In the genomic region with DNA sequence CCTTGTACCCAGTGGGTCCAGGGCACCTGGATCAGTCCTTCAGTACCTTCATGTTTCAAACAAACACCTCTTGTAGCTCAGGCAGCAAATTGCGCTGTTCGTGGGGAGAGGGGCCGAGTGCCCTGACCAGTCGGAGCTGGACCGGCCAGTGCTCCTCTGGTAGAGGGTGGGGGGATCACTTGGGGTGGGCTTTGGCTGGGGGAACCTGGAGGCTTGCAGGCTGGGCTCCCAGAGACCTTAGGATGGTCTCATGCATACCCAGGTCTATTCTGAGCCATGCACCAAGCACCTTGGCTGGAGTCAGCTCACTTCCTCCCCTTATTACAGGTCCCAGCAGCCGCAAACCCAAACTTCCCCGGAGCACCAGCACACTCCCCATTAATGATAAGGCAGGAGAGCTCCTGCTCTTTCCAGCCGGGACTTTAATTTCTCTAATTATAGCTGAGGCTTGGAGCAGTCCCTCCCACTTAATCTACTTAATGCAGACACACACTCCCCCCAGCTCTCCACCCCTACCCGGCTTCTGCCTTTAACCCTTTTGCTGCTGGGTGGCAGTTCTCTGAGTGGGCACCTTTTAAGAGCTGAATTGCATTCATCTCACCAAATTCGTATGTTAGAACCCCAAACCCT, we compare ENCODE assay signal across 14 cellular contexts. TPM values are rescaled to one million over a fixed set of nuclear protein-coding genes. Genes with fewer than 3 reads are reported as not detected.
A peak's percentile ranks its signal among the peaks of the same experiment; 100 is the strongest.
DNase-seq lines count a peak whose midpoint lies in the region; ATAC-seq and TF ChIP-seq lines count a peak whose summit lies in the region.
"Had no signal": no experiment of that assay in that cellular context is flagged by ENCODE, and none has a peak within 500 bp of the region (broad histone marks: within the 10 kb centered on the region; RNA-seq: fewer than 3 reads in every experiment).

No MANE protein-coding gene starts in this region.

- POLR2A ChIA-PET in Caco-2 (lab: Charles Lee), result no interaction called here

- ATAC-seq in RWPE2 (ENCODE audit: low read depth), result 0 out of 3 replicates have a peak, but pooled peaks have one; percentile 26
- no peak for ATAC-seq in lower lobe of right lung
- ATAC-seq: heart left ventricle had no signal

- no peak overlapping the region for H3K27ac ChIP-seq in RWPE2 (ENCODE audit: poor library complexity, severe bottlenecking)
- no peak overlapping the region for H3K27ac ChIP-seq in iPS-18a (ENCODE audit: low read length)
- no peak overlapping the region for H3K27ac ChIP-seq in lower lobe of right lung
- H3K27ac ChIP-seq: heart left ventricle had no signal

- H3K4me3 ChIP-seq in Caco-2 (ENCODE audit: low read depth, low read length), result no peak overlapping the region
- H3K4me3 ChIP-seq in RWPE2 (ENCODE audit: severe bottlenecking), result no peak overlapping the region
- peak overlapping the region; percentile 57 for H3K4me3 ChIP-seq in iPS-18a (ENCODE audit: low read length)
- no peak overlapping the region for H3K4me3 ChIP-seq in lower lobe of right lung
- H3K4me3 ChIP-seq: heart left ventricle had no signal

- H3K27me3 Mint-ChIP-seq in Caco-2 (ENCODE audit: insufficient read depth, unreplicated experiment), result peaks cover 1% of the 10 kb centered on the region
- peaks cover 59% of the 10 kb centered on the region for H3K27me3 Mint-ChIP-seq in chondrocyte (ENCODE audit: low read depth)

- H3K27ac Mint-ChIP-seq in Caco-2 (ENCODE audit: unreplicated experiment) (no peak overlapping the region), chondrocyte (ENCODE audit: unreplicated experiment) (no peak overlapping the region)
- H3K27ac Mint-ChIP-seq: B cell had no signal

- no peaks in the 10 kb centered on the region for H3K36me3 Mint-ChIP-seq in Caco-2 (ENCODE audit: insufficient read depth, unreplicated experiment)
- no peaks in the 10 kb centered on the region for H3K36me3 Mint-ChIP-seq in chondrocyte (ENCODE audit: low read depth)

- H3K9ac ChIP-seq in iPS-18a (ENCODE audit: low read length), result no peak overlapping the region

- no TSS peak for BruUV-seq in Caco-2 (replicated peaks; lab: Mats Ljungman, UMichigan)

- H3K4me3 Mint-ChIP-seq in Caco-2 (ENCODE audit: unreplicated experiment) (peak overlapping the region; percentile 27), chondrocyte (ENCODE audit: unreplicated experiment) (no peak overlapping the region)
- H3K4me3 Mint-ChIP-seq: B cell had no signal

- H3K9me3 ChIP-seq in Caco-2, result no peaks in the 10 kb centered on the region
- peaks cover 2% of the 10 kb centered on the region for H3K9me3 ChIP-seq in RWPE2 (ENCODE audit: severe bottlenecking)
- H3K9me3 ChIP-seq in iPS-18a (ENCODE audit: control insufficient read depth, low read depth, low read length), result no peaks in the 10 kb centered on the region
- H3K9me3 ChIP-seq in lower lobe of right lung, result no peaks in the 10 kb centered on the region
- H3K9me3 ChIP-seq: heart left ventricle had no signal

- H3K4me1 ChIP-seq in Caco-2 (peaks cover 11% of the 10 kb centered on the region; the same call in 1 of the 2 replicates), RWPE2 (ENCODE audit: insufficient read depth, poor library complexity, severe bottlenecking) (no peaks in the 10 kb centered on the region), iPS-18a (ENCODE audit: control insufficient read depth, low read depth, low read length) (peaks cover 22% of the 10 kb centered on the region), lower lobe of right lung (peaks cover 21% of the 10 kb centered on the region)

- no peaks in the 10 kb centered on the region for H3K36me3 ChIP-seq in Caco-2 (ENCODE audit: control insufficient read depth, insufficient read depth, low read length)
- H3K36me3 ChIP-seq in RWPE2 (ENCODE audit: low read depth), result no peaks in the 10 kb centered on the region
- H3K36me3 ChIP-seq in iPS-18a (ENCODE audit: control insufficient read depth, low read depth, low read length), result no peaks in the 10 kb centered on the region
- no peaks in the 10 kb centered on the region for H3K36me3 ChIP-seq in lower lobe of right lung
- H3K36me3 ChIP-seq: heart left ventricle had no signal

- DNase-seq in Caco-2 (peak in 1 of 2 experiments; percentile 44), NCI-H1105 (lab: John Stamatoyannopoulos, UW) (peak; percentile 27), RWPE2 (ENCODE audit: low spot score) (no peak), chondrocyte (ENCODE audit: low spot score) (no peak), HT-29 (ENCODE audit: low spot score) (no peak), glomerular visceral epithelial cell (ENCODE audit: extremely low spot score) (no peak), lower lobe of right lung (no peak)
- DNase-seq: activated effector memory CD4-positive, alpha-beta T cell treated with Interleukin-2 at 50 U/mL for 16 hours; heart left ventricle; NCI-H526 treated with DMSO at 0.1 percent for 48 hours; posterior cingulate gyrus had no signal

- H3K9me3 Mint-ChIP-seq in Caco-2 (ENCODE audit: unreplicated experiment), result no peaks in the 10 kb centered on the region
- no peaks in the 10 kb centered on the region for H3K9me3 Mint-ChIP-seq in chondrocyte (ENCODE audit: low read depth)

- CTCF ChIA-PET in Caco-2 (lab: Charles Lee), result interaction anchor here (0.7 to 1.8 kb wide), 6 partner anchors 9 to 214 kb away, joined by 3 to 5 read pairs (median 4); partner anchors contain the start of gene MGAT5B

- intact Hi-C loops in Caco-2 (cut with micrococcal nuclease; ENCODE audit: unreplicated experiment), result no loop called here
- intact Hi-C loops in lower lobe of right lung (cut with DNase I), result no loop called here

- H3K27me3 ChIP-seq in Caco-2 (replicated peaks; ENCODE audit: control insufficient read depth, insufficient read depth, low read length), result no peaks in the 10 kb centered on the region
- H3K27me3 ChIP-seq in RWPE2 (ENCODE audit: insufficient read depth, poor library complexity, severe bottlenecking), result peaks cover 35% of the 10 kb centered on the region
- H3K27me3 ChIP-seq in iPS-18a (ENCODE audit: control insufficient read depth, insufficient read depth, low read length), result peaks cover 24% of the 10 kb centered on the region
- peaks cover 38% of the 10 kb centered on the region for H3K27me3 ChIP-seq in lower lobe of right lung (ENCODE audit: low read depth)

- H3K4me1 Mint-ChIP-seq in Caco-2 (ENCODE audit: low read depth, unreplicated experiment), result peaks cover 19% of the 10 kb centered on the region
- peaks cover 5% of the 10 kb centered on the region for H3K4me1 Mint-ChIP-seq in chondrocyte (ENCODE audit: low read depth)

- TF ChIP-seq CTCF in Caco-2 (IDR thresholded peaks at IDR 0.05; ENCODE audit: insufficient read depth in 1 of 2, low read depth in 1 of 2, low read length in 1 of 2, severe bottlenecking in 1 of 2, unreplicated experiment in 1 of 2), result no peak
- no peak for TF ChIP-seq CTCF in RWPE2 (IDR thresholded peaks at IDR 0.05; ENCODE audit: poor library complexity, severe bottlenecking)
- no peak for TF ChIP-seq CTCF in chondrocyte (IDR thresholded peaks at IDR 0.05)
- TF ChIP-seq CTCF in lower lobe of right lung (IDR thresholded peaks at IDR 0.05), result no peak

RNA-seq across cellular contexts. Expression of gene MGAT5B, which starts 26.3 kb away (rescaled TPM):
- 8.9 and 9.1 TPM in 2 replicates for total RNA-seq in Caco-2 (2022)
- total RNA-seq in chondrocyte, result 0.20 to 0.33 TPM (median 0.31 TPM) in 3 replicates
- total RNA-seq in HT-29 (2014; rRNA removed; shearing (Covaris generic)), result not detected in 2 replicates
- total RNA-seq in lower lobe of right lung, result 1.3 TPM
- total RNA-seq: bronchial epithelial cell had no signal
